Comparison of ENCODE assay signal across 11 cellular contexts in genomic region chrX:106917830-106918500, GRCh38. TPM values are rescaled to one million over a fixed set of nuclear protein-coding genes. Genes with fewer than 3 reads are reported as not detected.
A peak's percentile ranks its signal among the peaks of the same experiment; 100 is the strongest.
DNase-seq lines count a peak whose midpoint lies in the region; ATAC-seq and TF ChIP-seq lines count a peak whose summit lies in the region.
"Had no signal": no experiment of that assay in that cellular context is flagged by ENCODE, and none has a peak within 500 bp of the region (broad histone marks: within the 10 kb centered on the region; RNA-seq: fewer than 3 reads in every experiment).

No MANE protein-coding gene starts in this region.

- DNase-seq in ELF-1 (ENCODE audit: low read depth, low spot score) = peak; percentile 33
- DNase-seq in HT-29 (ENCODE audit: low spot score) = peak; percentile 89
- peak; percentile 15 for DNase-seq in UCSD-AML1 (lab: John Stamatoyannopoulos, UW; ENCODE audit: unreplicated experiment)
- DNase-seq in kidney tubule cell (ENCODE audit: low spot score) = peak; percentile 93
- DNase-seq in Peyer's patch = no peak
- DNase-seq in HuH-7.5 (ENCODE audit: low spot score) = no peak
- DNase-seq: colonic mucosa, NCI-H2227 treated with DMSO at 0.1 percent for 48 hours, transverse colon had no signal

- H3K36me3 ChIP-seq in Peyer's patch = no peaks in the 10 kb centered on the region
- H3K36me3 ChIP-seq: colonic mucosa, transverse colon had no signal

- no peaks in the 10 kb centered on the region for H3K9me3 ChIP-seq in Peyer's patch
- H3K9me3 ChIP-seq: colonic mucosa, transverse colon had no signal

- ATAC-seq in HG03469 (IDR thresholded peaks at IDR 0.05; ENCODE audit: unreplicated experiment) = no peak

- no peak for TF ChIP-seq CTCF in Peyer's patch (IDR thresholded peaks at IDR 0.05)

- no peak overlapping the region for H3K4me3 ChIP-seq in Peyer's patch
- H3K4me3 ChIP-seq: colonic mucosa, lung, transverse colon had no signal

- H3K4me1 ChIP-seq in Peyer's patch = no peaks in the 10 kb centered on the region
- H3K4me1 ChIP-seq: colonic mucosa, transverse colon had no signal

- H3K27me3 ChIP-seq in Peyer's patch = no peaks in the 10 kb centered on the region
- H3K27me3 ChIP-seq: colonic mucosa, transverse colon had no signal

- H3K27ac ChIP-seq in Peyer's patch = no peak overlapping the region
- H3K27ac ChIP-seq: colonic mucosa, transverse colon had no signal

- no peak for TF ChIP-seq POLR2A in Peyer's patch (IDR thresholded peaks at IDR 0.05)

RNA-seq across cellular contexts. Expression of gene CLDN2, which starts 2.2 kb away (rescaled TPM):
- total RNA-seq in HT-29 (2014; rRNA removed; shearing (Covaris generic)) = 55.7 and 55.9 TPM in 2 replicates
- total RNA-seq in Peyer's patch = 10 to 100 TPM in 3 of 4 donors, 1 to 10 TPM in 1; 9.9 to 86.5 (median 36.0) TPM

RNA-seq across cellular contexts. Expression of gene RIPPLY1, which starts 14.8 kb away (rescaled TPM):
- total RNA-seq in HT-29 (2014; rRNA removed; shearing (Covaris generic)) = 0.28 TPM in 1 of 2 replicates, not detected in the other
- total RNA-seq in Peyer's patch = not detected
- total RNA-seq: colonic mucosa, lung, transverse colon had no signal

Comparison
In these comparisons a context has a peak if more than half of its experiments do, and no peak if none do; other contexts are left out.
1. DNase-seq: peak in ELF-1 (single experiment), HT-29 (single experiment), UCSD-AML1 (single experiment) and kidney tubule cell (single experiment); none in Peyer's patch (0 of 3) and HuH-7.5 (single experiment).